In genomic region chr7:74404741-74405140, GRCh38 we compare ENCODE assay signal across 21 cellular contexts. TPM values are rescaled to one million over a fixed set of nuclear protein-coding genes. Genes with fewer than 3 reads are reported as not detected.
"Had no signal": no experiment of that assay in that cellular context is flagged by ENCODE, and none has a peak within 500 bp of the region (broad histone marks: within the 10 kb centered on the region; RNA-seq: fewer than 3 reads in every experiment).

No MANE protein-coding gene starts in this region.

- ATAC-seq: mucosa of descending colon; natural killer cell treated with Interleukin-12 subunit alpha and Interleukin-12 subunit beta and Interleukin-15 and Interleukin-18, amount 100 ng/mL, for 72 hours; stimulated activated naive B cell treated with anti-CD40 and anti-IgM and Interleukin-4, amounts not matched to agents 10 μg/mL and 1 μg/mL and 100 μg/mL, for 72 hours had no signal

- H3K4me3 ChIP-seq: esophagus muscularis mucosa, left ventricle myocardium inferior, lung, mucosa of descending colon, smooth muscle cell, stomach, thyroid gland, upper lobe of left lung, vagina had no signal

- DNase-seq: activated CD8-positive, alpha-beta memory T cell treated with anti-CD3 and anti-CD28 coated beads for 24 hours; activated effector memory CD4-positive, alpha-beta T cell treated with anti-CD3 and anti-CD28 coated beads, Interleukin-2, amount 50 U/mL, for 16 hours; activated naive CD8-positive, alpha-beta T cell treated with anti-CD3 and anti-CD28 coated beads, Interleukin-2, amount 10 ng/mL, durations not matched to agents 7 days and 5 days; foreskin melanocyte; left ventricle myocardium inferior; retina; stimulated activated CD4-positive, alpha-beta T cell treated with anti-CD3 and anti-CD28 coated beads, Interleukin-1b, Interleukin-23, amount 100 ng/mL, for 48 hours; stimulated activated CD4-positive, alpha-beta T cell treated with anti-CD3 and anti-CD28 coated beads, Interleukin-4, amount 100 ng/mL, for 4 hours; stimulated activated naive B cell treated with anti-CD40 and anti-IgM and Interleukin-4, amounts not matched to agents 10 μg/mL and 1 μg/mL and 100 μg/mL, for 72 hours; stomach; upper lobe of left lung had no signal

- H3K27me3 ChIP-seq: brain microvascular endothelial cell, esophagus muscularis mucosa, stomach, thyroid gland, upper lobe of left lung, vagina had no signal

- FAIRE-seq: astrocyte, islet of Langerhans had no signal

- H3K9me3 ChIP-seq: esophagus muscularis mucosa, left ventricle myocardium inferior, mucosa of descending colon, stomach, thyroid gland, upper lobe of left lung, vagina had no signal

- H3K4me1 ChIP-seq: esophagus muscularis mucosa, left ventricle myocardium inferior, stomach, thyroid gland, upper lobe of left lung, vagina had no signal

- H3K36me3 ChIP-seq: thyroid gland had no signal

- H3K27ac ChIP-seq: brain microvascular endothelial cell, esophagus muscularis mucosa, left ventricle myocardium inferior, stomach, thyroid gland, upper lobe of left lung, vagina had no signal

- H3K4me2 ChIP-seq: smooth muscle cell had no signal

RNA-seq across cellular contexts. Expression of gene GTF2IRD1, which starts 49.0 kb away (rescaled TPM):
- total RNA-seq: natural killer cell treated with Interleukin-12 subunit alpha and Interleukin-12 subunit beta and Interleukin-15 and Interleukin-18, amount 100 ng/mL, for 72 hours had no signal
